In genomic region chr5:139752506-139753350, GRCh38 we compare ENCODE assay signal across 1 cellular context.
TF ChIP-seq lines count a peak whose summit lies in the region.

No MANE protein-coding gene starts in this region.

TF ChIP-seq in HEK293, 187 proteins besides CTCF, POLR2A, EP300 and RAD21 (continued from another document and continues in another):
- TF ChIP-seq PRDM10 (tag by site-specific recombination; IDR thresholded peaks at IDR 0.05) (peak; percentile 49; the same call in 1 of the 2 replicates), ZNF629 (tag by site-specific recombination; IDR thresholded peaks at IDR 0.05) (no peak), ZNF768 (tag by site-specific recombination; IDR thresholded peaks at IDR 0.05) (no peak), ZNF155 (tag by site-specific recombination; IDR thresholded peaks at IDR 0.05) (no peak), ZNF747 (tag by site-specific recombination; IDR thresholded peaks at IDR 0.05) (no peak), ZBTB11 (tag by site-specific recombination; conservative IDR thresholded peaks at IDR 0.05; ENCODE audit: low read depth) (no peak), GLIS2 (tag by site-specific recombination; IDR thresholded peaks at IDR 0.05) (peak; percentile 69), ZNF423 (tag by site-specific recombination; IDR thresholded peaks at IDR 0.05) (peak; percentile 60; the same call in 1 of the 2 replicates), ZNF624 (tag by site-specific recombination; IDR thresholded peaks at IDR 0.05) (0 out of 2 replicates have a peak, but pooled peaks have one; percentile 10), ZNF660 (tag by site-specific recombination; IDR thresholded peaks at IDR 0.05) (no peak), ZNF302 (tag by site-specific recombination; IDR thresholded peaks at IDR 0.05; ENCODE audit: low read depth) (no peak), HOXD13 (CRISPR knock-in tag; IDR thresholded peaks at IDR 0.05; ENCODE audit: borderline replicate concordance) (no peak), REST (tag by site-specific recombination; IDR thresholded peaks at IDR 0.05) (no peak), ZNF10 (tag by site-specific recombination; IDR thresholded peaks at IDR 0.05) (no peak), ZNF416 (tag by site-specific recombination; IDR thresholded peaks at IDR 0.05) (no peak), ZBTB17 (tag by site-specific recombination; IDR thresholded peaks at IDR 0.05) (peak; percentile 50; the same call in 1 of the 2 replicates), ZNF639 (tag by site-specific recombination; IDR thresholded peaks at IDR 0.05) (no peak), ZBTB7A (tag by site-specific recombination; IDR thresholded peaks at IDR 0.05; ENCODE audit: low read depth) (no peak), SP3 (tag by site-specific recombination; IDR thresholded peaks at IDR 0.05) (no peak), ZBTB49 (tag by site-specific recombination; IDR thresholded peaks at IDR 0.05; ENCODE audit: low read depth) (no peak), ZSCAN16 (tag by site-specific recombination; IDR thresholded peaks at IDR 0.05) (no peak), KLF7 (tag by site-specific recombination; IDR thresholded peaks at IDR 0.05; ENCODE audit: borderline replicate concordance) (no peak), ZBTB1 (tag by site-specific recombination; IDR thresholded peaks at IDR 0.05) (no peak), ZNF426 (tag by site-specific recombination; IDR thresholded peaks at IDR 0.05) (no peak), ZNF24 (tag by site-specific recombination; IDR thresholded peaks at IDR 0.05) (0 out of 2 replicates have a peak, but pooled peaks have one; percentile 32), ZNF266 (tag by site-specific recombination; IDR thresholded peaks at IDR 0.05; ENCODE audit: low read depth) (no peak), ZBTB20 (tag by site-specific recombination; IDR thresholded peaks at IDR 0.05) (no peak), GLIS1 (tag by site-specific recombination; IDR thresholded peaks at IDR 0.05) (peak; percentile 97), ZNF23 (tag by site-specific recombination; IDR thresholded peaks at IDR 0.05; ENCODE audit: borderline replicate concordance) (no peak), AEBP2 (tag by site-specific recombination; IDR thresholded peaks at IDR 0.05; ENCODE audit: borderline replicate concordance) (no peak), ZNF140 (tag by site-specific recombination; IDR thresholded peaks at IDR 0.05) (no peak), PATZ1 (tag by site-specific recombination; IDR thresholded peaks at IDR 0.05) (peak; percentile 91), ZNF221 (tag by site-specific recombination; IDR thresholded peaks at IDR 0.05; ENCODE audit: borderline replicate concordance) (no peak), ZNF394 (tag by site-specific recombination; IDR thresholded peaks at IDR 0.05; ENCODE audit: borderline replicate concordance) (no peak), ZNF544 (tag by site-specific recombination; IDR thresholded peaks at IDR 0.05) (no peak), ZNF561 (tag by site-specific recombination; IDR thresholded peaks at IDR 0.05; ENCODE audit: borderline replicate concordance) (no peak), ZNF157 (tag by site-specific recombination; IDR thresholded peaks at IDR 0.05) (no peak), ZNF658 (tag by site-specific recombination; IDR thresholded peaks at IDR 0.05) (no peak), ZNF571 (tag by site-specific recombination; IDR thresholded peaks at IDR 0.05) (no peak), KLF8 (tag by site-specific recombination; IDR thresholded peaks at IDR 0.05) (no peak), FEZF1 (tag by site-specific recombination; IDR thresholded peaks at IDR 0.05) (no peak), KLF17 (tag by site-specific recombination; IDR thresholded peaks at IDR 0.05) (0 out of 2 replicates have a peak, but pooled peaks have one; percentile 43), ZNF510 (tag by site-specific recombination; IDR thresholded peaks at IDR 0.05; ENCODE audit: insufficient replicate concordance) (no peak), ZNF335 (tag by site-specific recombination; conservative IDR thresholded peaks at IDR 0.05) (0 out of 2 replicates have a peak, but pooled peaks have one; percentile 30)
